Comparison of ENCODE assay signal across 1 cellular context in the genomic region with DNA sequence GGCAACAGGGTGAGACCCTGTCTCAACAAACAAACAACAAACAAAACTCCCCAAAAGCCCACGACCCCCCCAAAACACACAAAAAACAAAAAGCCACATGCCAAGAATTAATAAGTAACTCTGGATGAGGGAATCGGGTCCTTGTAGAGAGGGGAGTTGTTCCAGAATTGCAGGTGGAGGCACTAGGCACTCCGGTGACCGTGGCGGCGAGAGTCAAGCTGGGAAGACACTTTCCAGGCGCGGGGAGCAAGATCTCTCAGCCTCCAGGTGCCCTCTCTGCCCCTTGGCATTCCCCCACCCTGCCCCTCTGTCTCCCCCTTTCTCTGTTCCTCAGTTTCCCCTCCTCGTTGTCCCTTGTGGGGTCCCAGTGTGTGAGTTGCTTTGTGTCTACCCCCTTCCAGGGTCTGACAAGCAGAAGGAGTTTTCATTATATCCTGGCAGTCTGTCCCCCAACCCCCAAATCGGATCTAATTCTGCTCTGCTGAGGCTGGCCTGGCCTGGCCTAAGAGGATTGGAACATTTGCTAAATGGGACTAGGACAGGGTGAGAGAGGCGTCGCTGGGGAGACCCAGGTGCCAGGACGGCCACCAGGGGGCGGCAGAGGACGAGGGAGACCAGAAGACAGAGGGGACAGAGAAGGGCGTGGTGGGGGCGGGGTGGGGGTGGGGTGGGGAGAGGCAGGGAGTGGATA.
TF ChIP-seq lines count a peak whose summit lies in the region.

No MANE protein-coding gene starts in this region.

TF ChIP-seq in HEK293T, 16 proteins besides CTCF, POLR2A, EP300 and RAD21 (continued from another document):
- no peak for TF ChIP-seq BHLHE40 (IDR thresholded peaks at IDR 0.05; ENCODE audit: borderline replicate concordance)
- TF ChIP-seq ZNF384 (IDR thresholded peaks at IDR 0.05) = no peak
- TF ChIP-seq CTBP1 (IDR thresholded peaks at IDR 0.05; ENCODE audit: borderline replicate concordance) = no peak
- TF ChIP-seq NFRKB (IDR thresholded peaks at IDR 0.05) = no peak
- TF ChIP-seq, protein P1, sequence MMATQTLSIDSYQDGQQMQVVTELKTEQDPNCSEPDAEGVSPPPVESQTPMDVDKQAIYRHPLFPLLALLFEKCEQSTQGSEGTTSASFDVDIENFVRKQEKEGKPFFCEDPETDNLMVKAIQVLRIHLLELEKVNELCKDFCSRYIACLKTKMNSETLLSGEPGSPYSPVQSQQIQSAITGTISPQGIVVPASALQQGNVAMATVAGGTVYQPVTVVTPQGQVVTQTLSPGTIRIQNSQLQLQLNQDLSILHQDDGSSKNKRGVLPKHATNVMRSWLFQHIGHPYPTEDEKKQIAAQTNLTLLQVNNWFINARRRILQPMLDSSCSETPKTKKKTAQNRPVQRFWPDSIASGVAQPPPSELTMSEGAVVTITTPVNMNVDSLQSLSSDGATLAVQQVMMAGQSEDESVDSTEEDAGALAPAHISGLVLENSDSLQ (IDR thresholded peaks at IDR 0.05) = no peak
